ENCODE assay signal across 1 cellular context in the genomic region with DNA sequence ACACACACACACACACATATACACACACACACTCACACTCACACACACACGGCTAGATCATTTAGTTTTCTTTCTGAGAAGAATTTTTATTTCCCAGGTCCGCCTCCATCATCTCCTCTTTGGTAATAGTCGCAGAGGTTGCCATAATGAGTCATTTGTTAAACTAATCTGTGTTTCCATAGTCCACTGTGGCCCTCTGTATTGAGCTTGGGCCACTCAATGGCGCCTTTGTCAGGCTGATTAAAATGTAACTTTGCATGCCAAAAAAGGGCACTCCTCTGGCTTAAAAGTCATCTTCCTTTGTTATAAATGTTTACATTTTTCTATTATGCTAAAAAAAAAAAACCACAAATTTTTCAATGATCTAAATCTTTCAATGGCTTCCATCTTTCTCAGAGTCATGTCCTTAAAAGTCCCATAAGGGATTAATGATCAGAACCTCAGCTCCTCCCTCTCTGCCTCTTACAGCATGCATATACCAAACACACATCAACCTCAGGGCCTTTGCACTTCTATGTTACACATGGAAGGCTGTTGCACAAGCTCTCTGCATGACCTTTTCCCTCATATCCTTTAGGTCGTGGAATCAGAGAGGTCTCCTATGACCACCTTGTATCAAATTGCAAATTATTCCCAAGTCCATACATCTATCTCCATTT.
A peak's percentile ranks its signal among the peaks of the same experiment; 100 is the strongest.
TF ChIP-seq lines count a peak whose summit lies in the region.

No MANE protein-coding gene starts in this region.

TF ChIP-seq in HepG2, 621 proteins besides CTCF, POLR2A, EP300 and RAD21 (continued from another document and continues in another):
- TF ChIP-seq, protein P1, sequence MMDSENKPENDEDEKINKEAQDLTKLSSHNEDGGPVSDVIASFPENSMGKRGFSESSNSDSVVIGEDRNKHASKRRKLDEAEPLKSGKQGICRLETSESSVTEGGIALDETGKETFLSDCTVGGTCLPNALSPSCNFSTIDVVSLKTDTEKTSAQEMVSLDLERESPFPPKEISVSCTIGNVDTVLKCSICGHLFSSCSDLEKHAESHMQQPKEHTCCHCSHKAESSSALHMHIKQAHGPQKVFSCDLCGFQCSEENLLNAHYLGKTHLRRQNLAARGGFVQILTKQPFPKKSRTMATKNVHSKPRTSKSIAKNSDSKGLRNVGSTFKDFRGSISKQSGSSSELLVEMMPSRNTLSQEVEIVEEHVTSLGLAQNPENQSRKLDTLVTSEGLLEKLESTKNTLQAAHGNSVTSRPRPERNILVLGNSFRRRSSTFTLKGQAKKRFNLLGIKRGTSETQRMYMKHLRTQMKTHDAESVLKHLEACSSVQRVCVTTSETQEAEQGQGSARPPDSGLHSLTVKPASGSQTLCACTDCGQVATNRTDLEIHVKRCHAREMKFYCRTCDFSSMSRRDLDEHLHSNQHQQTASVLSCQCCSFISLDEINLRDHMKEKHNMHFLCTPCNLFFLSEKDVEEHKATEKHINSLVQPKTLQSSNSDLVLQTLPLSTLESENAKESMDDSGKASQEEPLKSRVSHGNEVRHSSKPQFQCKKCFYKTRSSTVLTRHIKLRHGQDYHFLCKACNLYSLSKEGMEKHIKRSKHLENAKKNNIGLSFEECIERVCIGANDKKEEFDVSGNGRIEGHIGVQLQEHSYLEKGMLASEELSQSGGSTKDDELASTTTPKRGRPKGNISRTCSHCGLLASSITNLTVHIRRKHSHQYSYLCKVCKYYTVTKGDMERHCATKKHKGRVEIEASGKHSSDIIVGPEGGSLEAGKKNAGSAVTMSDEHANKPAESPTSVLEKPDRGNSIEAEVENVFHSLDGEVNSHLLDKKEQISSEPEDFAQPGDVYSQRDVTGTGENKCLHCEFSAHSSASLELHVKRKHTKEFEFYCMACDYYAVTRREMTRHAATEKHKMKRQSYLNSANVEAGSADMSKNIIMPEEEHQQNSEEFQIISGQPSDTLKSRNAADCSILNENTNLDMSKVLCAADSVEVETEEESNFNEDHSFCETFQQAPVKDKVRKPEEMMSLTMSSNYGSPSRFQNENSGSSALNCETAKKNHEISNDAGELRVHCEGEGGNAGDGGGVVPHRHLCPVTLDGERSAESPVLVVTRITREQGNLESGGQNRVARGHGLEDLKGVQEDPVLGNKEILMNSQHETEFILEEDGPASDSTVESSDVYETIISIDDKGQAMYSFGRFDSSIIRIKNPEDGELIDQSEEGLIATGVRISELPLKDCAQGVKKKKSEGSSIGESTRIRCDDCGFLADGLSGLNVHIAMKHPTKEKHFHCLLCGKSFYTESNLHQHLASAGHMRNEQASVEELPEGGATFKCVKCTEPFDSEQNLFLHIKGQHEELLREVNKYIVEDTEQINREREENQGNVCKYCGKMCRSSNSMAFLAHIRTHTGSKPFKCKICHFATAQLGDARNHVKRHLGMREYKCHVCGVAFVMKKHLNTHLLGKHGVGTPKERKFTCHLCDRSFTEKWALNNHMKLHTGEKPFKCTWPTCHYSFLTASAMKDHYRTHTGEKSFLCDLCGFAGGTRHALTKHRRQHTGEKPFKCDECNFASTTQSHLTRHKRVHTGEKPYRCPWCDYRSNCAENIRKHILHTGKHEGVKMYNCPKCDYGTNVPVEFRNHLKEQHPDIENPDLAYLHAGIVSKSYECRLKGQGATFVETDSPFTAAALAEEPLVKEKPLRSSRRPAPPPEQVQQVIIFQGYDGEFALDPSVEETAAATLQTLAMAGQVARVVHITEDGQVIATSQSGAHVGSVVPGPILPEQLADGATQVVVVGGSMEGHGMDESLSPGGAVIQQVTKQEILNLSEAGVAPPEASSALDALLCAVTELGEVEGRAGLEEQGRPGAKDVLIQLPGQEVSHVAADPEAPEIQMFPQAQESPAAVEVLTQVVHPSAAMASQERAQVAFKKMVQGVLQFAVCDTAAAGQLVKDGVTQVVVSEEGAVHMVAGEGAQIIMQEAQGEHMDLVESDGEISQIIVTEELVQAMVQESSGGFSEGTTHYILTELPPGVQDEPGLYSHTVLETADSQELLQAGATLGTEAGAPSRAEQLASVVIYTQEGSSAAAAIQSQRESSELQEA (CRISPR knock-in tag; IDR thresholded peaks at IDR 0.05; ENCODE audit: not compliant biosample characterization): no peak
- TF ChIP-seq, protein P2, sequence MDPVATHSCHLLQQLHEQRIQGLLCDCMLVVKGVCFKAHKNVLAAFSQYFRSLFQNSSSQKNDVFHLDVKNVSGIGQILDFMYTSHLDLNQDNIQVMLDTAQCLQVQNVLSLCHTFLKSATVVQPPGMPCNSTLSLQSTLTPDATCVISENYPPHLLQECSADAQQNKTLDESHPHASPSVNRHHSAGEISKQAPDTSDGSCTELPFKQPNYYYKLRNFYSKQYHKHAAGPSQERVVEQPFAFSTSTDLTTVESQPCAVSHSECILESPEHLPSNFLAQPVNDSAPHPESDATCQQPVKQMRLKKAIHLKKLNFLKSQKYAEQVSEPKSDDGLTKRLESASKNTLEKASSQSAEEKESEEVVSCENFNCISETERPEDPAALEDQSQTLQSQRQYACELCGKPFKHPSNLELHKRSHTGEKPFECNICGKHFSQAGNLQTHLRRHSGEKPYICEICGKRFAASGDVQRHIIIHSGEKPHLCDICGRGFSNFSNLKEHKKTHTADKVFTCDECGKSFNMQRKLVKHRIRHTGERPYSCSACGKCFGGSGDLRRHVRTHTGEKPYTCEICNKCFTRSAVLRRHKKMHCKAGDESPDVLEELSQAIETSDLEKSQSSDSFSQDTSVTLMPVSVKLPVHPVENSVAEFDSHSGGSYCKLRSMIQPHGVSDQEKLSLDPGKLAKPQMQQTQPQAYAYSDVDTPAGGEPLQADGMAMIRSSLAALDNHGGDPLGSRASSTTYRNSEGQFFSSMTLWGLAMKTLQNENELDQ (CRISPR knock-in tag; IDR thresholded peaks at IDR 0.05; ENCODE audit: borderline replicate concordance): no peak
- TF ChIP-seq, protein P3, sequence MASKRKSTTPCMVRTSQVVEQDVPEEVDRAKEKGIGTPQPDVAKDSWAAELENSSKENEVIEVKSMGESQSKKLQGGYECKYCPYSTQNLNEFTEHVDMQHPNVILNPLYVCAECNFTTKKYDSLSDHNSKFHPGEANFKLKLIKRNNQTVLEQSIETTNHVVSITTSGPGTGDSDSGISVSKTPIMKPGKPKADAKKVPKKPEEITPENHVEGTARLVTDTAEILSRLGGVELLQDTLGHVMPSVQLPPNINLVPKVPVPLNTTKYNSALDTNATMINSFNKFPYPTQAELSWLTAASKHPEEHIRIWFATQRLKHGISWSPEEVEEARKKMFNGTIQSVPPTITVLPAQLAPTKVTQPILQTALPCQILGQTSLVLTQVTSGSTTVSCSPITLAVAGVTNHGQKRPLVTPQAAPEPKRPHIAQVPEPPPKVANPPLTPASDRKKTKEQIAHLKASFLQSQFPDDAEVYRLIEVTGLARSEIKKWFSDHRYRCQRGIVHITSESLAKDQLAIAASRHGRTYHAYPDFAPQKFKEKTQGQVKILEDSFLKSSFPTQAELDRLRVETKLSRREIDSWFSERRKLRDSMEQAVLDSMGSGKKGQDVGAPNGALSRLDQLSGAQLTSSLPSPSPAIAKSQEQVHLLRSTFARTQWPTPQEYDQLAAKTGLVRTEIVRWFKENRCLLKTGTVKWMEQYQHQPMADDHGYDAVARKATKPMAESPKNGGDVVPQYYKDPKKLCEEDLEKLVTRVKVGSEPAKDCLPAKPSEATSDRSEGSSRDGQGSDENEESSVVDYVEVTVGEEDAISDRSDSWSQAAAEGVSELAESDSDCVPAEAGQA (IDR thresholded peaks at IDR 0.05; ENCODE audit: low read depth): no peak
- TF ChIP-seq, protein P3 (CRISPR knock-in tag; IDR thresholded peaks at IDR 0.05; ENCODE audit: borderline replicate concordance): no peak
- TF ChIP-seq ZSCAN21 (CRISPR knock-in tag; IDR thresholded peaks at IDR 0.05; ENCODE audit: borderline replicate concordance): peak; percentile 40; the same call in 1 of the 2 replicates
- no peak for TF ChIP-seq JARID2 (CRISPR knock-in tag; IDR thresholded peaks at IDR 0.05; ENCODE audit: insufficient replicate concordance)
- TF ChIP-seq NFIC (IDR thresholded peaks at IDR 0.05; ENCODE audit: low read length): peak; percentile 40; the same call in 1 of the 2 replicates
- TF ChIP-seq ZNF12 (CRISPR knock-in tag; IDR thresholded peaks at IDR 0.05): peak; percentile 88
- TF ChIP-seq, protein P4, sequence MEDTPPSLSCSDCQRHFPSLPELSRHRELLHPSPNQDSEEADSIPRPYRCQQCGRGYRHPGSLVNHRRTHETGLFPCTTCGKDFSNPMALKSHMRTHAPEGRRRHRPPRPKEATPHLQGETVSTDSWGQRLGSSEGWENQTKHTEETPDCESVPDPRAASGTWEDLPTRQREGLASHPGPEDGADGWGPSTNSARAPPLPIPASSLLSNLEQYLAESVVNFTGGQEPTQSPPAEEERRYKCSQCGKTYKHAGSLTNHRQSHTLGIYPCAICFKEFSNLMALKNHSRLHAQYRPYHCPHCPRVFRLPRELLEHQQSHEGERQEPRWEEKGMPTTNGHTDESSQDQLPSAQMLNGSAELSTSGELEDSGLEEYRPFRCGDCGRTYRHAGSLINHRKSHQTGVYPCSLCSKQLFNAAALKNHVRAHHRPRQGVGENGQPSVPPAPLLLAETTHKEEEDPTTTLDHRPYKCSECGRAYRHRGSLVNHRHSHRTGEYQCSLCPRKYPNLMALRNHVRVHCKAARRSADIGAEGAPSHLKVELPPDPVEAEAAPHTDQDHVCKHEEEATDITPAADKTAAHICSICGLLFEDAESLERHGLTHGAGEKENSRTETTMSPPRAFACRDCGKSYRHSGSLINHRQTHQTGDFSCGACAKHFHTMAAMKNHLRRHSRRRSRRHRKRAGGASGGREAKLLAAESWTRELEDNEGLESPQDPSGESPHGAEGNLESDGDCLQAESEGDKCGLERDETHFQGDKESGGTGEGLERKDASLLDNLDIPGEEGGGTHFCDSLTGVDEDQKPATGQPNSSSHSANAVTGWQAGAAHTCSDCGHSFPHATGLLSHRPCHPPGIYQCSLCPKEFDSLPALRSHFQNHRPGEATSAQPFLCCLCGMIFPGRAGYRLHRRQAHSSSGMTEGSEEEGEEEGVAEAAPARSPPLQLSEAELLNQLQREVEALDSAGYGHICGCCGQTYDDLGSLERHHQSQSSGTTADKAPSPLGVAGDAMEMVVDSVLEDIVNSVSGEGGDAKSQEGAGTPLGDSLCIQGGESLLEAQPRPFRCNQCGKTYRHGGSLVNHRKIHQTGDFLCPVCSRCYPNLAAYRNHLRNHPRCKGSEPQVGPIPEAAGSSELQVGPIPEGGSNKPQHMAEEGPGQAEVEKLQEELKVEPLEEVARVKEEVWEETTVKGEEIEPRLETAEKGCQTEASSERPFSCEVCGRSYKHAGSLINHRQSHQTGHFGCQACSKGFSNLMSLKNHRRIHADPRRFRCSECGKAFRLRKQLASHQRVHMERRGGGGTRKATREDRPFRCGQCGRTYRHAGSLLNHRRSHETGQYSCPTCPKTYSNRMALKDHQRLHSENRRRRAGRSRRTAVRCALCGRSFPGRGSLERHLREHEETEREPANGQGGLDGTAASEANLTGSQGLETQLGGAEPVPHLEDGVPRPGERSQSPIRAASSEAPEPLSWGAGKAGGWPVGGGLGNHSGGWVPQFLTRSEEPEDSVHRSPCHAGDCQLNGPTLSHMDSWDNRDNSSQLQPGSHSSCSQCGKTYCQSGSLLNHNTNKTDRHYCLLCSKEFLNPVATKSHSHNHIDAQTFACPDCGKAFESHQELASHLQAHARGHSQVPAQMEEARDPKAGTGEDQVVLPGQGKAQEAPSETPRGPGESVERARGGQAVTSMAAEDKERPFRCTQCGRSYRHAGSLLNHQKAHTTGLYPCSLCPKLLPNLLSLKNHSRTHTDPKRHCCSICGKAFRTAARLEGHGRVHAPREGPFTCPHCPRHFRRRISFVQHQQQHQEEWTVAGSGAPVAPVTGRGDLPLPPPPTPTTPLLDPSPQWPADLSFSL (CRISPR knock-in tag; IDR thresholded peaks at IDR 0.05): peak; percentile 67
- TF ChIP-seq RCOR2 (CRISPR knock-in tag; IDR thresholded peaks at IDR 0.05): peak; percentile 99
- no peak for TF ChIP-seq ZNF773 (CRISPR knock-in tag; IDR thresholded peaks at IDR 0.05; ENCODE audit: borderline replicate concordance)
- 0 out of 2 replicates have a peak, but pooled peaks have one; percentile 13 for TF ChIP-seq HOXA3 (CRISPR knock-in tag; IDR thresholded peaks at IDR 0.05)
- no peak for TF ChIP-seq TOE1 (CRISPR knock-in tag; IDR thresholded peaks at IDR 0.05)
- no peak; the same call in 1 of the 2 replicates for TF ChIP-seq ZNF644 (CRISPR knock-in tag; IDR thresholded peaks at IDR 0.05; ENCODE audit: low read depth)
- TF ChIP-seq KDM6A (CRISPR knock-in tag; IDR thresholded peaks at IDR 0.05; ENCODE audit: low read depth): 0 out of 2 replicates have a peak, but pooled peaks have one; percentile 30
- TF ChIP-seq ARID2 (CRISPR knock-in tag; IDR thresholded peaks at IDR 0.05; ENCODE audit: borderline replicate concordance): no peak
- TF ChIP-seq ZNF605 (CRISPR knock-in tag; IDR thresholded peaks at IDR 0.05): no peak
- TF ChIP-seq, protein P5, sequence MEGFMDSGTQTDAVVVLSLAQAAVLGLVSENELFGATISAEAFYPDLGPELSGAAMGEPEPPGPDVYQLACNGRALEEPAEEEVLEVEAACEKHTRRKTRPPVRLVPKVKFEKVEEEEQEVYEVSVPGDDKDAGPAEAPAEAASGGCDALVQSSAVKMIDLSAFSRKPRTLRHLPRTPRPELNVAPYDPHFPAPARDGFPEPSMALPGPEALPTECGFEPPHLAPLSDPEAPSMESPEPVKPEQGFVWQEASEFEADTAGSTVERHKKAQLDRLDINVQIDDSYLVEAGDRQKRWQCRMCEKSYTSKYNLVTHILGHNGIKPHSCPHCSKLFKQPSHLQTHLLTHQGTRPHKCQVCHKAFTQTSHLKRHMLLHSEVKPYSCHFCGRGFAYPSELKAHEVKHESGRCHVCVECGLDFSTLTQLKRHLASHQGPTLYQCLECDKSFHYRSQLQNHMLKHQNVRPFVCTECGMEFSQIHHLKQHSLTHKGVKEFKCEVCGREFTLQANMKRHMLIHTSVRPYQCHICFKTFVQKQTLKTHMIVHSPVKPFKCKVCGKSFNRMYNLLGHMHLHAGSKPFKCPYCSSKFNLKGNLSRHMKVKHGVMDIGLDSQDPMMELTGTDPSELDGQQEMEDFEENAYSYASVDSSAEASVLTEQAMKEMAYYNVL (CRISPR knock-in tag; IDR thresholded peaks at IDR 0.05; ENCODE audit: borderline replicate concordance): no peak
- no peak for TF ChIP-seq ZNF33B (CRISPR knock-in tag; IDR thresholded peaks at IDR 0.05)
